Comparison of ENCODE assay signal across 8 cellular contexts in the genomic region with DNA sequence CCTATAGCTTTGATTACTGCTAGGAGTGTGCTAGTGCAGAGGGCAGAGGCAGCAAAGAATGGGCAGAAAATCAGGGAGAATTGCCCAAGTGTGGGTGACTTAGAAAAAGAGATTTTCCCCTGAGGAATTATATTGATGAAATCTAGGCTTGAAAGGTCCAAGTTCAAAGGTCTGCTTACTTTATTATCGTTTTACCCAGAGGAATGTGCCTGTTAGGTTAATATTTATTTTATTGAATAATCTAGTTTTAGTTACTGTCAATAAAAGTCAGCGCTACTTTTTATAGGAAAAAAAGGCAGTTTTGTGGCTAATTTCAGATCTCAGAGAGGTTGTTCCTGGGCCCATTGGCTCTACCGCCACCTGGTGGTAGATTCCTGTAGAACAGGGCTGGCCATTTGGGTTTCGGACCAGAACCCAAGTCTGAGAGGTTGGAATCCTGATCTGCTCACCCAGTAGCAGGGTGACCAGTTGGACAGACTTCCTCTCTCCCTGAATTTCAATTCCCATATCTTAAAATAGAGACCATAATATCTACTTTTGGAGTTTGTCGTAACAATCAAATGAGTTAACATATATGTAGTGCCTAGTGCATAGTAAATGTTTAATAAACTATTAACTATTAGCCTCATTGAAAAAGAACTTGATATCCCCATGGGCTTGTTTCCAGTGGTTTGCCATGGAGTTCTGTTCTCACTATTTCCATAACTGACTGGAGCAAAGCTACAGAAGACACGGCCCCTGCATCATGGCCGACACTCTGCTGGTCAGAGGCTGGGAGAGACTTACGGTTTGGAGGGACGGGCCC.
A peak's percentile ranks its signal among the peaks of the same experiment; 100 is the strongest.
DNase-seq lines count a peak whose midpoint lies in the region; ATAC-seq, FAIRE-seq and TF ChIP-seq lines count a peak whose summit lies in the region.

No MANE protein-coding gene starts in this region.

- TF ChIP-seq CTCF in omental fat pad (IDR thresholded peaks at IDR 0.05): peak in 2 of 3 donors; percentile 20 to 72
- peak; percentile 77 to 98 (median 87) for TF ChIP-seq CTCF in thyroid gland (IDR thresholded peaks at IDR 0.05)

- no peaks in the 10 kb centered on the region for H3K27me3 ChIP-seq in thyroid gland

- no peaks in the 10 kb centered on the region for H3K36me3 ChIP-seq in thyroid gland

- no peaks in the 10 kb centered on the region for H3K9me3 ChIP-seq in thyroid gland

- H3K4me3 ChIP-seq in thyroid gland (replicated peaks in 1 of 3): no peak overlapping the region

- DNase-seq in SIG-M5 treated with dmso at 0.1 percent for 504 hours (lab: John Stamatoyannopoulos, UW; ENCODE audit: unreplicated experiment) (peak; percentile 35), SIG-M5 (lab: John Stamatoyannopoulos, UW) (no peak), OCI-M1 (lab: John Stamatoyannopoulos, UW) (peak; percentile 75), frontal cortex (ENCODE audit: low spot score in 2 of 2) (peak; percentile 12 to 48), omental fat pad (ENCODE audit: low spot score) (peak; percentile 77), thyroid gland (peak; percentile 61 to 68)
- DNase-seq in activated T-helper 9 cell treated with anti-CD3 and anti-CD28 coated beads, Interleukin-2, amount 50 U/mL, for 16 hours (ENCODE audit: low read depth): peak; percentile 24

- peaks cover 0 to 8% of the 10 kb centered on the region in 2 donors for H3K4me1 ChIP-seq in thyroid gland

- ATAC-seq in omental fat pad (ENCODE audit: low FRiP score) (peak; percentile 76), GM18517 (IDR thresholded peaks at IDR 0.05; ENCODE audit: unreplicated experiment) (no peak)

- intact Hi-C loops in thyroid gland (cut with DNase I): loop anchor here (5.0 kb wide), 2 partner anchors 446 to 511 kb away; no protein-coding TSS in a partner anchor

- no peak for TF ChIP-seq POLR2A in thyroid gland (IDR thresholded peaks at IDR 0.05)

- no peak for FAIRE-seq in frontal cortex (lab: Jason Lieb, UNC)

- 51 to 53% methylated on average over 9 of the region's 9 CpGs for WGBS in thyroid gland, 2 donors

- H3K27ac ChIP-seq in thyroid gland: no peak overlapping the region
